30 cellular contexts compared by ENCODE assay signal in the genomic region with DNA sequence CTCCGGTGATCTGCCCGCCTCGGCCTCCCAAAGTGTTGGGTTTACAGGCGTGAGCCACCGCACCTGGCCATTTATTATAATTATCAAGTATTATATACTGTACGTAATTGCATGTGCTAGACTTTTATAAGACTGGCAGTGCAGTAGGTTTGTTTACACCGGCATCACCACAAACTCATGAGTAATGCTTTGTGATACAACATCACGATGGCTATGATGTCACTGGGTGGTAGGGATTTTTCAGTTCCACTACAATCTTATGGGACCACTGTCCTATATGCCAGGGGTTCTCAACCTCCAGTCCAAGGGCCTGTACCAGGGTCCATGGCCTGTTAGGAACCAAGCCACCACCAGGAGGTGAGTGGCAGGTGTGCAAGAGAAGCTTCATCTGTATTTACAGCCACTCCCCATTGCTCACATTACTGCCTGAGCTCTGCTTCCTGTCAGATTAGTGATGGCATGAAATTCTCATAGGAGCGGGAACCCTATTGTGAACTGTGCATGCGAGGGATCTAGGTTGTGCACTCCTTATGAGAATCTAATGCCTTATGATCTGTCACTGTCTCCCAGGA. TPM values are rescaled to one million over a fixed set of nuclear protein-coding genes. Genes with fewer than 3 reads are reported as not detected.
DNase-seq lines count a peak whose midpoint lies in the region; ATAC-seq and TF ChIP-seq lines count a peak whose summit lies in the region.
"Had no signal": no experiment of that assay in that cellular context is flagged by ENCODE, and none has a peak within 500 bp of the region (broad histone marks: within the 10 kb centered on the region; RNA-seq: fewer than 3 reads in every experiment).

No MANE protein-coding gene starts in this region.

- TF ChIP-seq CTCF in IMR-90 (conservative IDR thresholded peaks at IDR 0.05; ENCODE audit: low read depth, low read length) (no peak), endodermal cell (conservative IDR thresholded peaks at IDR 0.05) (peak; percentile 12), GM20000 (IDR thresholded peaks at IDR 0.05; ENCODE audit: extremely low read depth, missing control alignments) (no peak), tibial nerve (IDR thresholded peaks at IDR 0.05) (no peak)

- peaks cover 2% of the 10 kb centered on the region for H3K9me3 Mint-ChIP-seq in endodermal cell
- H3K9me3 Mint-ChIP-seq: CD8-positive, alpha-beta memory T cell had no signal

- no peaks in the 10 kb centered on the region for H3K27me3 Mint-ChIP-seq in endodermal cell (ENCODE audit: insufficient read depth)

- no peak overlapping the region for H2BK120ac ChIP-seq in IMR-90 (ENCODE audit: low read depth, low read length)
- H2BK120ac ChIP-seq in mesenchymal stem cell (ENCODE audit: low read depth, low read length), result no peak overlapping the region

- no peak overlapping the region for H3K18ac ChIP-seq in IMR-90 (ENCODE audit: low read depth, low read length)
- H3K18ac ChIP-seq in mesenchymal stem cell (ENCODE audit: low read depth in 1 of 2, low read length in 2 of 2), result no peak overlapping the region

- H3K27ac Mint-ChIP-seq in endodermal cell, result no peak overlapping the region
- H3K27ac Mint-ChIP-seq: CD14-positive monocyte; CD8-positive, alpha-beta memory T cell had no signal

- H2BK20ac ChIP-seq in IMR-90 (ENCODE audit: low read depth, low read length), result no peak overlapping the region

- WGBS in IMR-90 (ENCODE audit: extremely low coverage in 2 of 2, insufficient read length in 1 of 2), 2 experiments, result no CpG with 5 or more reads among the region's 10 CpGs
- WGBS in endodermal cell (ENCODE audit: insufficient coverage in 1 of 2, insufficient read length in 1 of 2), 2 experiments, result 84 to 93% methylated on average over 5 to 10 of the region's 10 CpGs
- 96% methylated on average over 8 of the region's 10 CpGs for WGBS in mesenchymal stem cell
- WGBS in tibial nerve, 2 donors, result 95% methylated on average over 10 of the region's 10 CpGs

- H2AK5ac ChIP-seq in IMR-90 (ENCODE audit: low read depth, low read length) (no peak overlapping the region), mesenchymal stem cell (ENCODE audit: low read length, severe bottlenecking) (no peak overlapping the region)

- no peak overlapping the region for H2AK9ac ChIP-seq in IMR-90 (replicated peaks; ENCODE audit: low read depth, low read length, poor library complexity)

- CTCF ChIA-PET in IMR-90 (lab: Yijun Ruan, JAX), result no interaction called here

- intact Hi-C loops in IMR-90 (cut with micrococcal nuclease), result no loop called here

- H3K23ac ChIP-seq in IMR-90 (ENCODE audit: low read depth, low read length) (no peak overlapping the region), mesenchymal stem cell (ENCODE audit: low read length in 2 of 2) (no peak overlapping the region)

- H3K9me1 ChIP-seq in IMR-90 (ENCODE audit: insufficient read depth, low read length), result no peaks in the 10 kb centered on the region

- TF ChIP-seq POLR2A in IMR-90 (IDR thresholded peaks at IDR 0.05; ENCODE audit: low read depth, low read length) (no peak), tibial nerve (IDR thresholded peaks at IDR 0.05) (no peak)

- TF ChIP-seq RAD21 in IMR-90 (IDR thresholded peaks at IDR 0.05; ENCODE audit: low read length), result no peak

- H3K27ac ChIP-seq in IMR-90 (ENCODE audit: insufficient read depth, low read length), result no peak overlapping the region
- H3K27ac ChIP-seq in endodermal cell (ENCODE audit: low read depth, low read length), result no peak overlapping the region
- no peak overlapping the region for H3K27ac ChIP-seq in mesenchymal stem cell (ENCODE audit: low read length, poor library complexity, severe bottlenecking)
- no peak overlapping the region for H3K27ac ChIP-seq in tibial nerve
- H3K27ac ChIP-seq: GM23248 had no signal

- H3K27me3 ChIP-seq in IMR-90 (ENCODE audit: control insufficient read depth, insufficient read depth, low read length) (no peaks in the 10 kb centered on the region), endodermal cell (ENCODE audit: control insufficient read depth, insufficient read depth, low read length, poor library complexity, severe bottlenecking) (no peaks in the 10 kb centered on the region), mesenchymal stem cell (ENCODE audit: control insufficient read depth in 1 of 2, insufficient read depth in 1 of 2, low read length in 2 of 2) (no peaks in the 10 kb centered on the region), tibial nerve (no peaks in the 10 kb centered on the region)
- H3K27me3 ChIP-seq: BE2C, MG63 had no signal

- BruUV-seq in IMR-90 (replicated peaks; lab: Mats Ljungman, UMichigan), result no TSS peak

- no peak overlapping the region for H4K8ac ChIP-seq in IMR-90 (ENCODE audit: low read depth in 2 of 2, low read length in 2 of 2)
- H4K8ac ChIP-seq in mesenchymal stem cell (ENCODE audit: low read length), result no peak overlapping the region

- H4K91ac ChIP-seq in IMR-90 (ENCODE audit: insufficient read depth, low read depth, low read length) (no peak overlapping the region), mesenchymal stem cell (ENCODE audit: low read length) (no peak overlapping the region)

- H3K9me3 ChIP-seq in IMR-90 (ENCODE audit: control insufficient read depth, insufficient read depth, low read length) (no peaks in the 10 kb centered on the region), endodermal cell (ENCODE audit: control insufficient read depth, low read length) (no peaks in the 10 kb centered on the region), mesenchymal stem cell (ENCODE audit: control insufficient read depth, low read length) (peaks cover 8% of the 10 kb centered on the region), tibial nerve (peaks cover 0 to 3% (median 0%) of the 10 kb centered on the region in 4 donors)
- H3K9me3 ChIP-seq: BE2C had no signal

- H2BK5ac ChIP-seq in IMR-90 (ENCODE audit: low read depth, low read length, poor library complexity, severe bottlenecking) (no peak overlapping the region), mesenchymal stem cell (ENCODE audit: low read depth, low read length, poor library complexity, severe bottlenecking) (no peak overlapping the region)

- H2AFZ ChIP-seq in IMR-90 (replicated peaks; ENCODE audit: low read length, poor library complexity) (no peak overlapping the region), mesenchymal stem cell (ENCODE audit: low read depth, low read length) (no peak overlapping the region)
- H2AFZ ChIP-seq: GM23248 had no signal

- H4K5ac ChIP-seq in IMR-90 (ENCODE audit: low read depth, low read length), result no peak overlapping the region

- no peaks in the 10 kb centered on the region for H3K36me3 Mint-ChIP-seq in endodermal cell (ENCODE audit: low read depth)
- H3K36me3 Mint-ChIP-seq: CD14-positive monocyte; CD8-positive, alpha-beta memory T cell had no signal

- no peaks in the 10 kb centered on the region for H3K36me3 ChIP-seq in IMR-90 (ENCODE audit: control insufficient read depth, insufficient read depth, low read length)
- no peaks in the 10 kb centered on the region for H3K36me3 ChIP-seq in endodermal cell (ENCODE audit: control insufficient read depth, insufficient read depth, low read length)
- no peaks in the 10 kb centered on the region for H3K36me3 ChIP-seq in mesenchymal stem cell (ENCODE audit: control insufficient read depth in 1 of 2, insufficient read depth in 2 of 2, low read depth in 1 of 2, low read length in 2 of 2)
- no peaks in the 10 kb centered on the region for H3K36me3 ChIP-seq in tibial nerve
- H3K36me3 ChIP-seq: BE2C, MG63 had no signal

- no peaks in the 10 kb centered on the region for H4K20me1 ChIP-seq in IMR-90 (ENCODE audit: insufficient read depth, low read length)

- no peaks in the 10 kb centered on the region for H3K79me1 ChIP-seq in IMR-90 (ENCODE audit: low read depth in 1 of 2, low read length in 2 of 2)
- no peaks in the 10 kb centered on the region for H3K79me1 ChIP-seq in mesenchymal stem cell (replicated peaks; ENCODE audit: low read length, poor library complexity, severe bottlenecking)

- H3K4me1 Mint-ChIP-seq in endodermal cell, result no peaks in the 10 kb centered on the region
- H3K4me1 Mint-ChIP-seq: CD14-positive monocyte; CD8-positive, alpha-beta memory T cell had no signal

- H3K4me3 Mint-ChIP-seq in endodermal cell, result no peak overlapping the region
- H3K4me3 Mint-ChIP-seq: CD14-positive monocyte; CD8-positive, alpha-beta memory T cell had no signal

- ATAC-seq in IMR-90 (ENCODE audit: low read depth), result no peak

- no peak overlapping the region for H3K4ac ChIP-seq in IMR-90 (ENCODE audit: low read depth, low read length)
- H3K4ac ChIP-seq in mesenchymal stem cell (ENCODE audit: low read depth in 1 of 2, low read length in 2 of 2), result no peak overlapping the region

- peak; percentile 49 for DNase-seq in H4 (ENCODE audit: low spot score)
- DNase-seq in IMR-90, result peak; percentile 30
- no peak for DNase-seq in endodermal cell
- peak; percentile 36 for DNase-seq in mesenchymal stem cell
- DNase-seq in GM20000 (ENCODE audit: low spot score), result no peak
- no peak for DNase-seq in SW480 (ENCODE audit: low spot score)
- no peak for DNase-seq in tibial nerve (ENCODE audit: low spot score in 2 of 2)
- DNase-seq: BE2C; CD8-positive, alpha-beta memory T cell; DMS 273 treated with DMSO at 0.1 percent for 48 hours; GM23248; KBM-7; MG63; NCI-H1105 treated with DMSO at 0.1 percent for 48 hours; NCI-H146; NCI-H1930; NCI-H2107; NCI-H446; NCI-H524 treated with DMSO at 0.1 percent for 48 hours; NCI-H774; NK-92 treated with Interleukin-12 subunit alpha and Interleukin-12 subunit beta, amount 100 ng/mL, for 24 hours; Right ventricle myocardium superior; RPMI8226; T-helper 1 cell had no signal

- H3K14ac ChIP-seq in IMR-90 (replicated peaks; ENCODE audit: low read depth, low read length) (no peak overlapping the region), mesenchymal stem cell (ENCODE audit: low read length in 2 of 2) (no peak overlapping the region)

- H3K4me1 ChIP-seq in IMR-90 (ENCODE audit: control insufficient read depth, insufficient read depth, low read length), result peaks cover 1% of the 10 kb centered on the region; the same call in 1 of the 2 replicates
- H3K4me1 ChIP-seq in endodermal cell (ENCODE audit: control insufficient read depth, insufficient read depth, low read length), result no peaks in the 10 kb centered on the region
- no peaks in the 10 kb centered on the region for H3K4me1 ChIP-seq in mesenchymal stem cell (ENCODE audit: control insufficient read depth, insufficient read depth, low read depth, low read length)
- H3K4me1 ChIP-seq in tibial nerve, result no peaks in the 10 kb centered on the region
- H3K4me1 ChIP-seq: BE2C had no signal

- POLR2A ChIA-PET in IMR-90 (lab: Charles Lee; ENCODE audit: unreplicated experiment), result no interaction called here

- dilution Hi-C loops in IMR-90 (cut with HindIII; ENCODE audit: low sequenced_read_pairs, unreplicated experiment), result no loop called here

- no peak for TF ChIP-seq EP300 in tibial nerve (IDR thresholded peaks at IDR 0.05)

- H2BK12ac ChIP-seq in mesenchymal stem cell (ENCODE audit: low read length in 2 of 2), result no peak overlapping the region

- no peak overlapping the region for H3K4me2 ChIP-seq in IMR-90 (ENCODE audit: low read depth, low read length)
- H3K4me2 ChIP-seq in mesenchymal stem cell (ENCODE audit: low read length, poor library complexity, severe bottlenecking), result no peak overlapping the region

- H3K9ac ChIP-seq in IMR-90 (ENCODE audit: low read depth, low read length), result no peak overlapping the region
- no peak overlapping the region for H3K9ac ChIP-seq in endodermal cell (ENCODE audit: extremely low read depth, low read length, poor library complexity, severe bottlenecking)
- no peak overlapping the region for H3K9ac ChIP-seq in mesenchymal stem cell (ENCODE audit: low read length)
- H3K9ac ChIP-seq: GM23248 had no signal

- H3K56ac ChIP-seq in IMR-90 (ENCODE audit: extremely low read depth, insufficient read depth, low read length), result no peak overlapping the region

- H2BK15ac ChIP-seq in IMR-90 (ENCODE audit: low read depth, low read length), result no peak overlapping the region
- H2BK15ac ChIP-seq in mesenchymal stem cell (ENCODE audit: low read depth, poor library complexity, severe bottlenecking), result no peak overlapping the region

- in situ Hi-C loops in IMR-90 (cut with MboI; ENCODE audit: low sequenced_read_pairs), result no loop called here

- H3K4me3 ChIP-seq in IMR-90 (ENCODE audit: insufficient read depth, low read depth, low read length), result no peak overlapping the region
- H3K4me3 ChIP-seq in endodermal cell (ENCODE audit: low read length), result no peak overlapping the region
- no peak overlapping the region for H3K4me3 ChIP-seq in mesenchymal stem cell (ENCODE audit: insufficient read depth in 1 of 2, low read depth in 1 of 2, low read length in 2 of 2)
- no peak overlapping the region for H3K4me3 ChIP-seq in tibial nerve
- H3K4me3 ChIP-seq: GM23248, MG63 had no signal

RNA-seq across cellular contexts. Expression of gene SCYGR4, which starts 9.4 kb away (rescaled TPM):
- not detected in 2 replicates for total RNA-seq in H4 (2014; rRNA removed; shearing (Covaris generic))
- total RNA-seq in IMR-90 (2012; rRNA removed) (not detected in 2 replicates), endodermal cell (not detected), tibial nerve (not detected)
- polyA plus RNA-seq in IMR-90 (2012; rRNA removed), result not detected in 2 replicates
- not detected in 2 replicates for polyA plus RNA-seq in IMR-90 (2012; cell fraction: cytosol; rRNA removed)
- polyA plus RNA-seq in IMR-90 (2012; cell fraction: nucleus; rRNA removed; ENCODE audit: low replicate concordance), result not detected in 2 replicates
- not detected for polyA plus RNA-seq in endodermal cell (2013, experiment 1 of 2)
- polyA plus RNA-seq in endodermal cell (2013, experiment 2 of 2), result not detected
- not detected for polyA plus RNA-seq in mesenchymal stem cell (2013, experiment 1 of 2)
- not detected for polyA plus RNA-seq in mesenchymal stem cell (2013, experiment 2 of 2)
- total RNA-seq: CD8-positive, alpha-beta memory T cell; G401; GM23248; HT1080; LHCN-M2; PC-3; Right ventricle myocardium superior; SK-MEL-5 had no signal
- polyA plus RNA-seq: CD14-positive monocyte; CD8-positive, alpha-beta memory T cell; GM23248 had no signal

RNA-seq across cellular contexts. Expression of gene SCYGR3, which starts 12.0 kb away (rescaled TPM):
- not detected in 2 replicates for total RNA-seq in H4 (2014; rRNA removed; shearing (Covaris generic))
- not detected in 2 replicates for total RNA-seq in IMR-90 (2012; rRNA removed)
- polyA plus RNA-seq in IMR-90 (2012; rRNA removed), result not detected in 2 replicates
- polyA plus RNA-seq in IMR-90 (2012; cell fraction: cytosol; rRNA removed), result not detected in 2 replicates
- not detected in 2 replicates for polyA plus RNA-seq in IMR-90 (2012; cell fraction: nucleus; rRNA removed; ENCODE audit: low replicate concordance)
- not detected for total RNA-seq in endodermal cell
- polyA plus RNA-seq in endodermal cell (2013, experiment 1 of 2), result not detected
- not detected for polyA plus RNA-seq in endodermal cell (2013, experiment 2 of 2)
- polyA plus RNA-seq in mesenchymal stem cell (2013, experiment 1 of 2), result not detected
- polyA plus RNA-seq in mesenchymal stem cell (2013, experiment 2 of 2), result not detected
- total RNA-seq in tibial nerve, result not detected
- total RNA-seq: CD8-positive, alpha-beta memory T cell; G401; GM23248; HT1080; LHCN-M2; PC-3; Right ventricle myocardium superior; SK-MEL-5 had no signal
- polyA plus RNA-seq: CD14-positive monocyte; CD8-positive, alpha-beta memory T cell; GM23248 had no signal

RNA-seq across cellular contexts. Expression of gene SCYGR2, which starts 28.0 kb away (rescaled TPM):
- not detected in 2 replicates for total RNA-seq in H4 (2014; rRNA removed; shearing (Covaris generic))
- not detected in 2 replicates for total RNA-seq in IMR-90 (2012; rRNA removed)
- polyA plus RNA-seq in IMR-90 (2012; rRNA removed), result not detected in 2 replicates
- not detected in 2 replicates for polyA plus RNA-seq in IMR-90 (2012; cell fraction: cytosol; rRNA removed)
- not detected in 2 replicates for polyA plus RNA-seq in IMR-90 (2012; cell fraction: nucleus; rRNA removed; ENCODE audit: low replicate concordance)
- not detected for total RNA-seq in endodermal cell
- not detected for polyA plus RNA-seq in endodermal cell (2013, experiment 1 of 2)
- not detected for polyA plus RNA-seq in endodermal cell (2013, experiment 2 of 2)
- polyA plus RNA-seq in mesenchymal stem cell (2013, experiment 1 of 2), result not detected
- not detected for polyA plus RNA-seq in mesenchymal stem cell (2013, experiment 2 of 2)
- not detected for total RNA-seq in tibial nerve
- total RNA-seq: CD8-positive, alpha-beta memory T cell; G401; GM23248; HT1080; LHCN-M2; PC-3; Right ventricle myocardium superior; SK-MEL-5 had no signal
- polyA plus RNA-seq: CD14-positive monocyte; CD8-positive, alpha-beta memory T cell; GM23248 had no signal

RNA-seq across cellular contexts. Expression of gene SCYGR5, which starts 39.9 kb away (rescaled TPM):
- total RNA-seq in H4 (2014; rRNA removed; shearing (Covaris generic)), result not detected in 2 replicates
- total RNA-seq in IMR-90 (2012; rRNA removed) (not detected in 2 replicates), endodermal cell (not detected), tibial nerve (not detected)
- polyA plus RNA-seq in IMR-90 (2012; rRNA removed), result not detected in 2 replicates
- not detected in 2 replicates for polyA plus RNA-seq in IMR-90 (2012; cell fraction: cytosol; rRNA removed)
- not detected in 2 replicates for polyA plus RNA-seq in IMR-90 (2012; cell fraction: nucleus; rRNA removed; ENCODE audit: low replicate concordance)
- polyA plus RNA-seq in endodermal cell (2013, experiment 1 of 2), result not detected
- not detected for polyA plus RNA-seq in endodermal cell (2013, experiment 2 of 2)
- polyA plus RNA-seq in mesenchymal stem cell (2013, experiment 1 of 2), result not detected
- not detected for polyA plus RNA-seq in mesenchymal stem cell (2013, experiment 2 of 2)
- total RNA-seq: CD8-positive, alpha-beta memory T cell; G401; GM23248; HT1080; LHCN-M2; PC-3; Right ventricle myocardium superior; SK-MEL-5 had no signal
- polyA plus RNA-seq: CD14-positive monocyte; CD8-positive, alpha-beta memory T cell; GM23248 had no signal

Comparison
In these comparisons a context has a peak if more than half of its experiments do, and no peak if none do; other contexts are left out.
1. DNase-seq: peak in H4 (single experiment), IMR-90 (single experiment) and mesenchymal stem cell (single experiment); none in endodermal cell (single experiment), GM20000 (single experiment), SW480 (single experiment) and tibial nerve (0 of 2).